In genomic region chr3:51983578-51984268, GRCh38 we compare ENCODE assay signal across 8 cellular contexts. TPM values are rescaled to one million over a fixed set of nuclear protein-coding genes. Genes with fewer than 3 reads are reported as not detected.
A peak's percentile ranks its signal among the peaks of the same experiment; 100 is the strongest.
DNase-seq lines count a peak whose midpoint lies in the region; ATAC-seq, FAIRE-seq and TF ChIP-seq lines count a peak whose summit lies in the region.

No MANE protein-coding gene starts in this region.

- H2AFZ ChIP-seq in astrocyte (ENCODE audit: low read depth, low read length) = peak overlapping the region; percentile 79

- TF ChIP-seq CTCF in astrocyte (IDR thresholded peaks at IDR 0.05; ENCODE audit: insufficient read depth, low read depth, low read length) = no peak
- TF ChIP-seq CTCF in left lung (IDR thresholded peaks at IDR 0.05) = no peak

- POLR2A ChIA-PET in activated CD4-positive, alpha-beta T cell treated with anti-CD3 and anti-CD28 coated beads for 36 hours (lab: Charles Lee) = interaction anchor here (0.6 to 4.1 kb wide), 8 partner anchors 9 to 296 kb away, joined by 3 to 43 read pairs (median 5); partner anchors contain the start of genes ABHD14A, ABHD14B, DUSP7 and PARP3

- CTCF ChIA-PET in activated CD4-positive, alpha-beta T cell treated with anti-CD3 and anti-CD28 coated beads for 36 hours (lab: Charles Lee) = interaction anchor here (0.8 to 2.7 kb wide), 8 partner anchors 8 to 70 kb away, joined by 3 to 25 read pairs (median 16); partner anchors contain the start of genes ABHD14B, PCBP4 and RPL29

- H3K79me2 ChIP-seq in astrocyte (ENCODE audit: insufficient read depth, low read length) = peaks cover 17% of the 10 kb centered on the region

- peaks cover 20% of the 10 kb centered on the region for H3K4me1 Mint-ChIP-seq in activated CD4-positive, alpha-beta T cell treated with anti-CD3 and anti-CD28 coated beads for 36 hours
- peaks cover 4% of the 10 kb centered on the region for H3K4me1 Mint-ChIP-seq in astrocyte (ENCODE audit: low read depth, unreplicated experiment)

- H3K4me1 ChIP-seq in astrocyte (ENCODE audit: insufficient read depth, low read length) (peaks cover 15% of the 10 kb centered on the region), left lung (peaks cover 16 to 28% of the 10 kb centered on the region in 2 donors)

- H3K4me3 ChIP-seq in astrocyte (ENCODE audit: insufficient read depth, low read depth, low read length) (peak overlapping the region; percentile 71), left lung (peak overlapping the region; percentile 48 to 65)

- H3K27ac Mint-ChIP-seq in activated CD4-positive, alpha-beta T cell treated with anti-CD3 and anti-CD28 coated beads for 36 hours = peak overlapping the region; percentile 93
- H3K27ac Mint-ChIP-seq in astrocyte (ENCODE audit: unreplicated experiment) = peak overlapping the region; percentile 88

- intact Hi-C loops in activated CD4-positive, alpha-beta T cell treated with anti-CD3 and anti-CD28 coated beads for 36 hours (cut with DNase I, micrococcal nuclease) = loop anchor here (1.0 kb wide), 5 partner anchors 9 to 171 kb away; partner anchors contain the start of genes PARP3 (in 2 of the 2), RPL29 (in 2 of the 2), ABHD14B (in 1 of the 2) and POC1A (in 1 of the 2)
- intact Hi-C loops in left lung (cut with DNase I) = no loop called here

- no peaks in the 10 kb centered on the region for H3K9me3 Mint-ChIP-seq in activated CD4-positive, alpha-beta T cell treated with anti-CD3 and anti-CD28 coated beads for 36 hours (ENCODE audit: low read depth)
- H3K9me3 Mint-ChIP-seq in astrocyte (ENCODE audit: unreplicated experiment) = no peaks in the 10 kb centered on the region

- H3K9ac ChIP-seq in astrocyte (ENCODE audit: low read length) = peak overlapping the region; percentile 83

- no peaks in the 10 kb centered on the region for H3K27me3 Mint-ChIP-seq in activated CD4-positive, alpha-beta T cell treated with anti-CD3 and anti-CD28 coated beads for 36 hours
- no peaks in the 10 kb centered on the region for H3K27me3 Mint-ChIP-seq in astrocyte (ENCODE audit: low read depth, unreplicated experiment)

- H3K36me3 Mint-ChIP-seq in activated CD4-positive, alpha-beta T cell treated with anti-CD3 and anti-CD28 coated beads for 36 hours (ENCODE audit: low read depth) = peaks cover 3% of the 10 kb centered on the region
- no peaks in the 10 kb centered on the region for H3K36me3 Mint-ChIP-seq in astrocyte (ENCODE audit: low read depth, unreplicated experiment)

- no peak for FAIRE-seq in astrocyte (lab: Jason Lieb, UNC)

- ATAC-seq in activated CD4-positive, alpha-beta T cell treated with anti-CD3 and anti-CD28 coated beads for 36 hours = peak; percentile 4
- ATAC-seq in left lung (no peak), GM18498 (IDR thresholded peaks at IDR 0.05; ENCODE audit: unreplicated experiment) (no peak)

- H3K4me3 Mint-ChIP-seq in activated CD4-positive, alpha-beta T cell treated with anti-CD3 and anti-CD28 coated beads for 36 hours = peak overlapping the region; percentile 96
- H3K4me3 Mint-ChIP-seq in astrocyte (ENCODE audit: unreplicated experiment) = peak overlapping the region; percentile 85

- H4K20me1 ChIP-seq in astrocyte (ENCODE audit: insufficient read depth, low read length) = peaks cover 6% of the 10 kb centered on the region

- H3K27me3 ChIP-seq in astrocyte (ENCODE audit: insufficient read depth, low read length) (no peaks in the 10 kb centered on the region), left lung (no peaks in the 10 kb centered on the region)

- H3K27ac ChIP-seq in astrocyte (ENCODE audit: low read depth, low read length) (peak overlapping the region; percentile 73), left lung (peak overlapping the region; percentile 92 to 96), temporal lobe (ENCODE audit: low read depth, low read length) (peak overlapping the region; percentile 91)

- H3K36me3 ChIP-seq in astrocyte (ENCODE audit: insufficient read depth, low read length) (peaks cover 2% of the 10 kb centered on the region), left lung (no peaks in the 10 kb centered on the region)

- H3K4me2 ChIP-seq in astrocyte (ENCODE audit: low read length) = peak overlapping the region; percentile 99

- no peak for DNase-seq in activated CD4-positive, alpha-beta T cell treated with anti-CD3 and anti-CD28 coated beads for 36 hours
- DNase-seq in activated CD4-positive, alpha-beta T cell treated with anti-CD3 and anti-CD28 coated beads for 1 hour = no peak
- DNase-seq in astrocyte (ENCODE audit: low read depth) = no peak
- no peak for DNase-seq in left lung
- DNase-seq in glomerular visceral epithelial cell (ENCODE audit: extremely low spot score) = no peak
- DNase-seq in activated CD4-positive, alpha-beta T cell treated with anti-CD3 and anti-CD28 coated beads for 4 hours = no peak

- H3K9me3 ChIP-seq in astrocyte (ENCODE audit: insufficient read depth, low read depth, low read length) (no peaks in the 10 kb centered on the region), left lung (no peaks in the 10 kb centered on the region)

RNA-seq across cellular contexts. Expression of gene ACY1, which starts 0.4 kb away (rescaled TPM):
- 10 to 100 TPM; 61.5 to 90.0 TPM for total RNA-seq in activated CD4-positive, alpha-beta T cell treated with anti-CD3 and anti-CD28 coated beads for 36 hours
- total RNA-seq in astrocyte (16.4 and 21.1 TPM in 2 replicates), left lung (10 to 100 TPM; 37.0 to 41.2 TPM), temporal lobe (1.2 TPM)

RNA-seq across cellular contexts. Expression of gene ABHD14A, which starts 8.9 kb away (rescaled TPM):
- 1 to 10 TPM; 6.3 to 7.5 TPM for total RNA-seq in activated CD4-positive, alpha-beta T cell treated with anti-CD3 and anti-CD28 coated beads for 36 hours
- total RNA-seq in astrocyte (10.9 and 11.8 TPM in 2 replicates), left lung (10 to 100 TPM; 14.7 to 20.7 TPM), temporal lobe (11.6 TPM)

RNA-seq across cellular contexts. Expression of gene ABHD14B, which starts 9.9 kb away (rescaled TPM):
- 10 to 100 TPM; 62.4 to 65.0 TPM for total RNA-seq in activated CD4-positive, alpha-beta T cell treated with anti-CD3 and anti-CD28 coated beads for 36 hours
- total RNA-seq in astrocyte = 10.3 and 12.3 TPM in 2 replicates
- 10 to 100 TPM; 32.4 to 47.0 TPM for total RNA-seq in left lung
- total RNA-seq in temporal lobe = 1.7 TPM

RNA-seq across cellular contexts. Expression of gene RPL29, which starts 12.0 kb away (rescaled TPM):
- total RNA-seq in activated CD4-positive, alpha-beta T cell treated with anti-CD3 and anti-CD28 coated beads for 36 hours = 1,000 to 10,000 TPM; 1,975 to 2,071 TPM
- 768 and 872 TPM in 2 replicates for total RNA-seq in astrocyte
- total RNA-seq in left lung = 100 to 1,000 TPM; 854 to 981 TPM
- 619 TPM for total RNA-seq in temporal lobe

RNA-seq across cellular contexts. Expression of gene PCBP4, which starts 16.5 kb away (rescaled TPM):
- 10 to 100 TPM; 12.5 to 13.6 TPM for total RNA-seq in activated CD4-positive, alpha-beta T cell treated with anti-CD3 and anti-CD28 coated beads for 36 hours
- total RNA-seq in astrocyte (95.4 and 102 TPM in 2 replicates), left lung (10 to 100 TPM; 29.7 to 43.1 TPM), temporal lobe (32.5 TPM)

Comparison
In these comparisons a context has a peak if more than half of its experiments do, and no peak if none do; other contexts are left out.
1. intact Hi-C loops: an anchor here in activated CD4-positive, alpha-beta T cell treated with anti-CD3 and anti-CD28 coated beads for 36 hours (1.0 kb wide); none called in left lung.